In the genomic region with DNA sequence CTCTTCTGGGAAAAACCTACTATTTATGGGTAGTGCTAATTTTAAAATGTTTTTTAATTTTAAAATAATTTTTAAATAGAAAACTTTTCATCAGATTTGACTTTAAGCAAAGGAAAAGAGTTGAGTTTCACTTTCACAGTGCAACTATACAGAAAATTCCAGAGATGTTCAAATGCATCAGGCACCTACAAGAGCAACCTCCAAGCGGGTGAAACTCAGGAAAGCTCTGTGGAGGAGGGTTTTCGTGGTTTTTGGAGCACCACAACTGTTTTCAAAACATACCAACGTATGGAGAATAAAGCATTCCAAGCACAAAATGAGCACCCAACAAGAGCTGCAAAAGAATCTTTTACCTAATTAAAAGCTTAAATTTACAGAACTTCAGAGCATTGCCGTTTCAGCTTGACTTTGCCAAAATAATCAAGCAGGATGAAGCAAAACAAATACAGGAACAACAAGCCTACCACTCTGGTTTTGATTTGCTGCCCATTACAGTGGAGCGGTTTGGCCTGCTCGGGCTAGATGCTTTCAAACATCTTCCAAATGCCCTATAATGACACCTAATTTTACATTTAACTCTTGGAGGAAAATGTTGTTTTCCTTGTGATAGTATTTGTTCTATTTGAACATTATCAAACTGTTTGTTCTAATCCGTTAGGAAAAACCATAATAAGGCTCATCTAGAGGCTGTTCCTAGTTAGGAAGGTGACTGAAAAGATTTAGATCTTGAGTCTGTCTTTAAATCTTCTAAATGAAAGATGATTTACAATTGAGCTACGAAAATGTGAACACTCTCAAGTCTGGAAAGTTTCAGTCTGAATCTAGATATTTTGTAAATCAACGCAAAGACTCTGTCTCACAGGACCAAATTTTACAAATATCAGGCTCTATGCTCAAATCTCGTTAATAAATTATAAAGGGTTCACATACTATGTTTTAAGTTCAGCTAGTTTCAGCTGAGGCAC, we compare ENCODE assay signal across 26 cellular contexts. TPM values are rescaled to one million over a fixed set of nuclear protein-coding genes. Genes with fewer than 3 reads are reported as not detected.
DNase-seq lines count a peak whose midpoint lies in the region; ATAC-seq and TF ChIP-seq lines count a peak whose summit lies in the region.
"Had no signal": no experiment of that assay in that cellular context is flagged by ENCODE, and none has a peak within 500 bp of the region (broad histone marks: within the 10 kb centered on the region; RNA-seq: fewer than 3 reads in every experiment).

No MANE protein-coding gene starts in this region.

- no peaks in the 10 kb centered on the region for H3K36me3 ChIP-seq in breast epithelium
- H3K36me3 ChIP-seq: esophagus muscularis mucosa, transverse colon had no signal

- H3K36me3 Mint-ChIP-seq in activated T-helper 1 cell treated with anti-CD3 and anti-CD28 coated beads, Interleukin-12 subunit alpha, Interleukin-12 subunit beta, Interleukin-2, Interleukin-4 antibody, amounts not matched to agents 30 ng/mL and 10 ng/mL and 1 ng/mL, durations not matched to agents 14 hours and 24 hours and 36 hours (ENCODE audit: low read depth) = no peaks in the 10 kb centered on the region
- H3K36me3 Mint-ChIP-seq: CD8-positive, alpha-beta memory T cell had no signal

- intact Hi-C loops in breast epithelium (cut with DNase I; ENCODE audit: low total_unique reads) = no loop called here
- intact Hi-C loops in activated T-helper 1 cell treated with anti-CD3 and anti-CD28 coated beads, Interleukin-12 subunit alpha, Interleukin-12 subunit beta, Interleukin-2, Interleukin-4 antibody, amounts not matched to agents 30 ng/mL and 10 ng/mL and 1 ng/mL, durations not matched to agents 14 hours and 24 hours and 36 hours (cut with micrococcal nuclease) = loop anchor here (10.0 kb wide), 1 partner anchor 102 kb away; a partner anchor contains a TSS

- no peaks in the 10 kb centered on the region for H3K9me3 ChIP-seq in breast epithelium
- H3K9me3 ChIP-seq: esophagus muscularis mucosa, transverse colon had no signal

- no peak overlapping the region for H3K27ac Mint-ChIP-seq in activated T-helper 1 cell treated with anti-CD3 and anti-CD28 coated beads, Interleukin-12 subunit alpha, Interleukin-12 subunit beta, Interleukin-2, Interleukin-4 antibody, amounts not matched to agents 30 ng/mL and 10 ng/mL and 1 ng/mL, durations not matched to agents 14 hours and 24 hours and 36 hours
- H3K27ac Mint-ChIP-seq: activated naive CD8-positive, alpha-beta T cell treated with anti-CD3 and anti-CD28 coated beads, Interleukin-2, amount 50 U/mL, for 24 hours; activated T-helper 2 cell treated with anti-CD3 and anti-CD28 coated beads, Interferon-gamma antibody, Interleukin-2, Interleukin-4, amounts not matched to agents 10 μg/mL and 5 μg/mL and 100 μg/mL, durations not matched to agents 14 hours and 24 hours and 36 hours; CD8-positive, alpha-beta memory T cell had no signal

- DNase-seq in T47D (ENCODE audit: low read depth in 1 of 2, low spot score in 1 of 2) (peak; percentile 33 to 53), breast epithelium (ENCODE audit: low spot score in 2 of 2) (no peak), RPMI7951 (ENCODE audit: low read depth) (peak; percentile 11), fibroblast of peridontal ligament (ENCODE audit: extremely low read depth) (peak; percentile 46), NCI-H526 (lab: John Stamatoyannopoulos, UW) (no peak), NOMO-1 treated with DMSO at 0.1 percent for 48 hours (lab: John Stamatoyannopoulos, UW; ENCODE audit: unreplicated experiment) (no peak)
- DNase-seq in activated T-helper 1 cell treated with anti-CD3 and anti-CD28 coated beads, Interleukin-12 subunit alpha, Interleukin-12 subunit beta, Interleukin-2, Interleukin-4 antibody, amounts not matched to agents 30 ng/mL and 10 ng/mL and 1 ng/mL, durations not matched to agents 14 hours and 24 hours and 36 hours (ENCODE audit: low spot score) = no peak
- DNase-seq: activated naive CD8-positive, alpha-beta T cell treated with anti-CD3 and anti-CD28 coated beads, Interleukin-2, amount 50 U/mL, for 24 hours; CD8-positive, alpha-beta memory T cell; central memory CD4-positive, alpha-beta T cell; effector CD4-positive, alpha-beta T cell; kidney glomerular epithelial cell; midbrain; NCI-H1417; NCI-H2171 treated with DMSO at 0.1 percent for 48 hours; SHP77 treated with DMSO at 0.1 percent for 48 hours; stimulated activated naive CD4-positive, alpha-beta T cell treated with Interleukin-2 at 50 U/mL for 16 hours; T-helper 9 cell; transverse colon had no signal

- H3K4me3 Mint-ChIP-seq in activated T-helper 1 cell treated with anti-CD3 and anti-CD28 coated beads, Interleukin-12 subunit alpha, Interleukin-12 subunit beta, Interleukin-2, Interleukin-4 antibody, amounts not matched to agents 30 ng/mL and 10 ng/mL and 1 ng/mL, durations not matched to agents 14 hours and 24 hours and 36 hours = no peak overlapping the region
- H3K4me3 Mint-ChIP-seq: activated naive CD8-positive, alpha-beta T cell treated with anti-CD3 and anti-CD28 coated beads, Interleukin-2, amount 50 U/mL, for 24 hours; CD8-positive, alpha-beta memory T cell; neural crest cell had no signal

- H3K27me3 Mint-ChIP-seq in activated T-helper 1 cell treated with anti-CD3 and anti-CD28 coated beads, Interleukin-12 subunit alpha, Interleukin-12 subunit beta, Interleukin-2, Interleukin-4 antibody, amounts not matched to agents 30 ng/mL and 10 ng/mL and 1 ng/mL, durations not matched to agents 14 hours and 24 hours and 36 hours (ENCODE audit: insufficient read depth) = peaks cover 10% of the 10 kb centered on the region

- in situ Hi-C loops in T47D (cut with HindIII; ENCODE audit: low pct_unique_long_range_greater_than_20kb, low sequenced_read_pairs) = no loop called here

- H3K27ac ChIP-seq in breast epithelium = no peak overlapping the region
- H3K27ac ChIP-seq: esophagus muscularis mucosa, transverse colon had no signal

- H3K4me1 ChIP-seq in breast epithelium = no peaks in the 10 kb centered on the region
- H3K4me1 ChIP-seq: esophagus muscularis mucosa, transverse colon had no signal

- no peak for TF ChIP-seq CTCF in breast epithelium (IDR thresholded peaks at IDR 0.05)

- no peak for ATAC-seq in GM21526 (IDR thresholded peaks at IDR 0.05; ENCODE audit: low FRiP score, unreplicated experiment)
- ATAC-seq: activated naive CD8-positive, alpha-beta T cell treated with anti-CD3 and anti-CD28 coated beads, Interleukin-2, amount 50 U/mL, for 24 hours had no signal

- H3K4me3 ChIP-seq in breast epithelium = no peak overlapping the region
- H3K4me3 ChIP-seq: esophagus muscularis mucosa, transverse colon had no signal

- no peak for TF ChIP-seq POLR2A in breast epithelium (IDR thresholded peaks at IDR 0.05)

- H3K27me3 ChIP-seq in breast epithelium = peaks cover 0 to 4% of the 10 kb centered on the region in 2 donors

- H3K4me1 Mint-ChIP-seq in activated T-helper 1 cell treated with anti-CD3 and anti-CD28 coated beads, Interleukin-12 subunit alpha, Interleukin-12 subunit beta, Interleukin-2, Interleukin-4 antibody, amounts not matched to agents 30 ng/mL and 10 ng/mL and 1 ng/mL, durations not matched to agents 14 hours and 24 hours and 36 hours (ENCODE audit: low read depth) = no peaks in the 10 kb centered on the region
- H3K4me1 Mint-ChIP-seq: activated naive CD8-positive, alpha-beta T cell treated with anti-CD3 and anti-CD28 coated beads, Interleukin-2, amount 50 U/mL, for 24 hours; neural crest cell had no signal

- no peaks in the 10 kb centered on the region for H3K9me3 Mint-ChIP-seq in activated T-helper 1 cell treated with anti-CD3 and anti-CD28 coated beads, Interleukin-12 subunit alpha, Interleukin-12 subunit beta, Interleukin-2, Interleukin-4 antibody, amounts not matched to agents 30 ng/mL and 10 ng/mL and 1 ng/mL, durations not matched to agents 14 hours and 24 hours and 36 hours
- H3K9me3 Mint-ChIP-seq: activated naive CD8-positive, alpha-beta T cell treated with anti-CD3 and anti-CD28 coated beads, Interleukin-2, amount 50 U/mL, for 24 hours; activated T-helper 2 cell treated with anti-CD3 and anti-CD28 coated beads, Interferon-gamma antibody, Interleukin-2, Interleukin-4, amounts not matched to agents 10 μg/mL and 5 μg/mL and 100 μg/mL, durations not matched to agents 14 hours and 24 hours and 36 hours; neural crest cell had no signal

RNA-seq across cellular contexts. Expression of a gene that starts 34.5 kb away (rescaled TPM):
- total RNA-seq in breast epithelium = not detected
- not detected in 2 replicates for total RNA-seq in RPMI7951 (2014; rRNA removed; shearing (Covaris generic))
- total RNA-seq in activated T-helper 1 cell treated with anti-CD3 and anti-CD28 coated beads, Interleukin-12 subunit alpha, Interleukin-12 subunit beta, Interleukin-2, Interleukin-4 antibody, amounts not matched to agents 30 ng/mL and 10 ng/mL and 1 ng/mL, durations not matched to agents 14 hours and 24 hours and 36 hours = 0.60 TPM in 1 of 2 replicates, not detected in the other
- total RNA-seq: A673; activated T-helper 2 cell treated with anti-CD3 and anti-CD28 coated beads, Interferon-gamma antibody, Interleukin-2, Interleukin-4, amounts not matched to agents 10 μg/mL and 5 μg/mL and 100 μg/mL, durations not matched to agents 14 hours and 24 hours and 36 hours; CD8-positive, alpha-beta memory T cell; Daoy; esophagus muscularis mucosa; neural crest cell; renal cortical epithelial cell; transverse colon had no signal

Comparison
In these comparisons a context has a peak if more than half of its experiments do, and no peak if none do; other contexts are left out.
1. DNase-seq: peak in T47D (2 of 2), RPMI7951 (single experiment) and fibroblast of peridontal ligament (single experiment); none in breast epithelium (0 of 2), activated T-helper 1 cell treated with anti-CD3 and anti-CD28 coated beads, Interleukin-12 subunit alpha, Interleukin-12 subunit beta, Interleukin-2, Interleukin-4 antibody, amounts not matched to agents 30 ng/mL and 10 ng/mL and 1 ng/mL, durations not matched to agents 14 hours and 24 hours and 36 hours (single experiment), NCI-H526 (0 of 2) and NOMO-1 treated with DMSO at 0.1 percent for 48 hours (single experiment).